Comparison of ENCODE assay signal across 10 cellular contexts in the genomic region with DNA sequence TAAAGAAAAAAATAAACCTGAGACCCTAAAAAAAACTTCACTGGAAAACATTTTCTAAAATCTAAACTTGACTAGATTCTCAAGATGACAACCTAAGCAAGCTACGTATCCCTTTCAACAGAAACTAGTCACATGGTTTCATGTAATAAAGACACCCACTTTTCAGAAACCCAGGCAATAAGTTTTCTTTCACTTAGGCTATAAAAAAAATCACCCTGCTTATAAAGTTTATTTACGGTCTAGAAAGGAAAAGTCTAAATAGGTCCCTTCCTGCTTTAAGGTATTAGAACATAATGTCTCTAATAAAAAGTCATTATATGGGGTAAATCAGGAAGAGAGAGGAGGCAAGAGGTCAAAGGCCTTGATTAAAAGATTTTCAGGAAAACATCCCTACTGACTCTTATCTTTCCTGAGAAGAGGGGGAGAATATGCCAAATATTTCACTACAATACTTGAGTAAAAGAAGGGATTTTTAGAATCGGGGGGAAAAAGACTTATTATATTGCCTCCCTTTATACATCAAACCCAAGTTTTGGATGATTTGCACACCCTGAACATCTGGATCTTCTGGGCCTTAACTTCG. TPM values are rescaled to one million over a fixed set of nuclear protein-coding genes. Genes with fewer than 3 reads are reported as not detected.
DNase-seq lines count a peak whose midpoint lies in the region; ATAC-seq, FAIRE-seq and TF ChIP-seq lines count a peak whose summit lies in the region.
"Had no signal": no experiment of that assay in that cellular context is flagged by ENCODE, and none has a peak within 500 bp of the region (broad histone marks: within the 10 kb centered on the region; RNA-seq: fewer than 3 reads in every experiment).

No MANE protein-coding gene starts in this region.

- TF ChIP-seq POLR2A in A549 (IDR thresholded peaks at IDR 0.05; ENCODE audit: low read length), result no peak

- H3K9me3 Mint-ChIP-seq in activated naive CD8-positive, alpha-beta T cell treated with anti-CD3 and anti-CD28 coated beads, Interleukin-2, amount 10 ng/mL, durations not matched to agents 7 days and 5 days, result no peaks in the 10 kb centered on the region
- H3K9me3 Mint-ChIP-seq in naive B cell, result no peaks in the 10 kb centered on the region

- POLR2A ChIA-PET in A549 (lab: Yijun Ruan, JAX), result interaction anchor here (1.0 kb wide), 2 partner anchors 10 to 13 kb away, joined by 3 to 6 read pairs; no protein-coding TSS in a partner anchor
- POLR2A ChIA-PET in activated naive CD8-positive, alpha-beta T cell treated with anti-CD3 and anti-CD28 coated beads, Interleukin-2, amount 10 ng/mL, durations not matched to agents 7 days and 5 days (lab: Charles Lee), result no interaction called here

- no peak for FAIRE-seq in A549 (lab: Jason Lieb, UNC)

- no peaks in the 10 kb centered on the region for H3K27me3 Mint-ChIP-seq in activated naive CD8-positive, alpha-beta T cell treated with anti-CD3 and anti-CD28 coated beads, Interleukin-2, amount 10 ng/mL, durations not matched to agents 7 days and 5 days
- no peaks in the 10 kb centered on the region for H3K27me3 Mint-ChIP-seq in naive B cell

- CTCF ChIA-PET in A549 (lab: Yijun Ruan, JAX), result interaction anchor here (1.0 to 8.5 kb wide), 4 partner anchors 9 to 74 kb away, joined by 3 to 49 read pairs (median 3); partner anchors contain the start of gene CLIP1

- peaks cover 16% of the 10 kb centered on the region for H3K4me1 Mint-ChIP-seq in activated naive CD8-positive, alpha-beta T cell treated with anti-CD3 and anti-CD28 coated beads, Interleukin-2, amount 10 ng/mL, durations not matched to agents 7 days and 5 days
- peaks cover 16 to 41% (median 17%) of the 10 kb centered on the region in 3 donors for H3K4me1 Mint-ChIP-seq in naive B cell

- peak overlapping the region; percentile 40 for H3K27ac Mint-ChIP-seq in activated naive CD8-positive, alpha-beta T cell treated with anti-CD3 and anti-CD28 coated beads, Interleukin-2, amount 10 ng/mL, durations not matched to agents 7 days and 5 days
- peak overlapping the region in 4 of 6 donors; percentile 38 to 90 (median 58) for H3K27ac Mint-ChIP-seq in naive B cell

- H3K4me1 ChIP-seq in A549, result peaks cover 35% of the 10 kb centered on the region

- H3K4me3 Mint-ChIP-seq in activated naive CD8-positive, alpha-beta T cell treated with anti-CD3 and anti-CD28 coated beads, Interleukin-2, amount 10 ng/mL, durations not matched to agents 7 days and 5 days, result no peak overlapping the region
- peak overlapping the region in 2 of 8 donors; percentile 30 to 31 for H3K4me3 Mint-ChIP-seq in naive B cell

- TF ChIP-seq RAD21 in A549 (conservative IDR thresholded peaks at IDR 0.05 in 1 of 2, IDR thresholded peaks at IDR 0.05 in 1 of 2), result no peak

- no peak for TF ChIP-seq CTCF in A549 (IDR thresholded peaks at IDR 0.05)

- H3K4me2 ChIP-seq in A549, result peak overlapping the region; percentile 49

- H3K9me3 ChIP-seq in A549, result no peaks in the 10 kb centered on the region

- H3K27ac ChIP-seq in A549, result peak overlapping the region; percentile 46 to 66

- H3K4me3 ChIP-seq in A549, result no peak overlapping the region
- H3K4me3 ChIP-seq: lung, MG63 had no signal

- 54% methylated on average over 4 of the region's 4 CpGs for WGBS in A549 (ENCODE audit: missing lambda C conversion rate)

- TF ChIP-seq EP300 in A549 (IDR thresholded peaks at IDR 0.05), result no peak

- ATAC-seq in A549, result no peak
- ATAC-seq in GM19351 (IDR thresholded peaks at IDR 0.05; ENCODE audit: unreplicated experiment), result peak; percentile 63
- no peak for ATAC-seq in activated naive CD8-positive, alpha-beta T cell treated with anti-CD3 and anti-CD28 coated beads, Interleukin-2, amount 10 ng/mL, durations not matched to agents 7 days and 5 days (ENCODE audit: low read depth)
- no peak for ATAC-seq in naive B cell (ENCODE audit: low read depth in 2 of 2)
- ATAC-seq in HG02970 (IDR thresholded peaks at IDR 0.05; ENCODE audit: low FRiP score, unreplicated experiment), result no peak
- ATAC-seq in GM19463 (IDR thresholded peaks at IDR 0.05; ENCODE audit: unreplicated experiment), result no peak

- peaks cover 12% of the 10 kb centered on the region for H3K36me3 Mint-ChIP-seq in activated naive CD8-positive, alpha-beta T cell treated with anti-CD3 and anti-CD28 coated beads, Interleukin-2, amount 10 ng/mL, durations not matched to agents 7 days and 5 days
- H3K36me3 Mint-ChIP-seq in naive B cell, result peaks cover 0 to 3% of the 10 kb centered on the region in 2 donors

- no peak for DNase-seq in A549 (ENCODE audit: low read depth in 1 of 2, low spot score in 1 of 2)
- no peak for DNase-seq in activated naive CD8-positive, alpha-beta T cell treated with anti-CD3 and anti-CD28 coated beads, Interleukin-2, amount 10 ng/mL, durations not matched to agents 7 days and 5 days
- DNase-seq in naive B cell, result no peak
- no peak for DNase-seq in HT-29 (ENCODE audit: low spot score)
- no peak for DNase-seq in DMS 273 (lab: John Stamatoyannopoulos, UW; ENCODE audit: unreplicated experiment)

TF ChIP-seq in A549, 52 proteins besides CTCF, POLR2A, EP300 and RAD21:
- TF ChIP-seq RARB (CRISPR knock-in tag; IDR thresholded peaks at IDR 0.05), result no peak
- no peak for TF ChIP-seq HOXA7 (CRISPR knock-in tag; IDR thresholded peaks at IDR 0.05)
- no peak for TF ChIP-seq ESRRA (IDR thresholded peaks at IDR 0.05; ENCODE audit: borderline replicate concordance, low read length)
- no peak for TF ChIP-seq HEYL (CRISPR knock-in tag; IDR thresholded peaks at IDR 0.05)
- no peak for TF ChIP-seq TP53 (CRISPR knock-in tag; IDR thresholded peaks at IDR 0.05)
- no peak for TF ChIP-seq NPAS2 (CRISPR knock-in tag; IDR thresholded peaks at IDR 0.05; ENCODE audit: borderline replicate concordance)
- TF ChIP-seq CBX2 (IDR thresholded peaks at IDR 0.05; ENCODE audit: borderline replicate concordance, low read depth), result no peak
- TF ChIP-seq FOXS1 (CRISPR knock-in tag; IDR thresholded peaks at IDR 0.05), result no peak
- no peak for TF ChIP-seq HOXB13 (CRISPR knock-in tag; IDR thresholded peaks at IDR 0.05; ENCODE audit: low read depth)
- no peak for TF ChIP-seq NR3C1 (IDR thresholded peaks at IDR 0.05)

RNA-seq across cellular contexts. Expression of gene CLIP1, which starts 9.5 kb away (rescaled TPM):
- polyA plus RNA-seq in A549 (2011; rRNA removed) (133 and 149 TPM in 2 replicates), A549 (2017; fragmentation: RNase III; extraction: RNeasy Plus Mini Kit Qiagen cat#74134 plus additional on column Dnase treatment) (43.0 to 49.7 TPM (median 44.4 TPM) in 3 replicates), naive B cell (ENCODE audit: low read depth in 6 of 6) (10 to 100 TPM in 1 of 6 donors, 1 to 10 TPM in 5; 1.4 to 21.0 (median 9.1) TPM)
- 49.1 and 54.3 TPM in 2 replicates for polyA plus RNA-seq in A549 (2012; cell fraction: cytosol; rRNA removed)
- polyA plus RNA-seq in A549 (2012; cell fraction: nucleus; rRNA removed), result 98.3 and 122 TPM in 2 replicates
- 217 and 263 TPM in 2 replicates for polyA minus RNA-seq in A549 (2011; rRNA and poly(A)+ RNA removed)
- total RNA-seq in activated naive CD8-positive, alpha-beta T cell treated with anti-CD3 and anti-CD28 coated beads, Interleukin-2, amount 10 ng/mL, durations not matched to agents 7 days and 5 days, result 10 to 100 TPM; 61.2 to 61.5 TPM
- total RNA-seq in HT-29 (2014; rRNA removed; shearing (Covaris generic)), result 23.3 and 26.6 TPM in 2 replicates
